ENCODE assay signal across 7 cellular contexts in genomic region chr2:224328798-224329197, GRCh38.
"Had no signal": no experiment of that assay in that cellular context is flagged by ENCODE, and none has a peak within 500 bp of the region (broad histone marks: within the 10 kb centered on the region; RNA-seq: fewer than 3 reads in every experiment).

No MANE protein-coding gene starts in this region.

- H2AFZ ChIP-seq: GM23248 had no signal

- DNase-seq: GM23248, GOT3, H7, HFFc6, IMR-90 had no signal

- H3K4me1 ChIP-seq: HAP-1 had no signal

- H3K9ac ChIP-seq: GM23248 had no signal

- H3K9me3 ChIP-seq: HAP-1 had no signal

- H3K27ac ChIP-seq: GM23248 had no signal

- H3K36me3 ChIP-seq: HAP-1 had no signal

- H3K4me3 ChIP-seq: GM23248, HAP-1, K562 had no signal
